12 cellular contexts compared by ENCODE assay signal in the genomic region with DNA sequence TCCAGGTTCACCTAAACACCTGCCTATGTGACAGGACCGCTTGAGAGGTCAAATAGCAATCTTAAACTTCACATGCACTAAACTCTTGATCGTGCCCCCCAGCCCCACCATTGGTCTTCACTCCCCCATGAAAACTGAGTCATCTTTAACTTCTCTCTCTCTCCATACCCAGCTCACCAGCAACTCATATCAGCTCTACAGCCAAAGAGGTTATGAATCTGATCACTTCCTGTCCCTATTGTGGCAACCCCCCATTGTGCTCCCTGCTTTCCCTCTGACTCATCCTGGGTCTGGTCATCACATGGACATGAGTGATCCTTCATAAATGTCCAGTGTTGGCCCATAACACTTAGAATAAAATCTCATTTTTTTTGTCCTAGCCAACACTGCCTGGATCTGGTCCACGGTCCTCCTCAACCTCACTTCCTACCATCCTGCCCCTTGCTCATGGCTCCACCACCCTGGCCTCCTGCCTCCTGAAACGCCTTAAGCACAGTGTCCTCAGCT.
DNase-seq lines count a peak whose midpoint lies in the region; ATAC-seq and TF ChIP-seq lines count a peak whose summit lies in the region.
"Had no signal": no experiment of that assay in that cellular context is flagged by ENCODE, and none has a peak within 500 bp of the region (broad histone marks: within the 10 kb centered on the region; RNA-seq: fewer than 3 reads in every experiment).

No MANE protein-coding gene starts in this region.

- DNase-seq in 8988T (peak; percentile 60), IMR-90 (peak; percentile 97), choroid plexus epithelial cell (ENCODE audit: low read depth) (peak; percentile 96), SIG-M5 (lab: John Stamatoyannopoulos, UW) (no peak), NCI-H2171 (lab: John Stamatoyannopoulos, UW) (no peak), natural killer cell (no peak)
- no peak for DNase-seq in stimulated activated CD4-positive, alpha-beta T cell treated with anti-CD3 and anti-CD28 coated beads, Interleukin-2, amount 100 ng/mL, for 48 hours
- DNase-seq: activated naive CD4-positive, alpha-beta T cell treated with anti-CD3 and anti-CD28 coated beads for 36 hours; NCI-H2171 treated with DMSO at 0.1 percent for 48 hours; stimulated activated CD4-positive, alpha-beta T cell treated with anti-CD3 and anti-CD28 coated beads, Interleukin-2, amount 100 ng/mL, for 24 hours; T-helper 9 cell had no signal

- intact Hi-C loops in IMR-90 (cut with micrococcal nuclease) (no loop called here), natural killer cell (cut with micrococcal nuclease) (no loop called here)

- H2AK9ac ChIP-seq in IMR-90 (replicated peaks; ENCODE audit: low read depth, low read length, poor library complexity), result peak overlapping the region; percentile 92

- H3K4me2 ChIP-seq in IMR-90 (ENCODE audit: low read depth, low read length), result 0 out of 2 replicates have a peak overlapping the region, but pooled peaks have one; percentile 35

- H4K5ac ChIP-seq in IMR-90 (ENCODE audit: low read depth, low read length), result peak overlapping the region; percentile 59

- peaks cover 36% of the 10 kb centered on the region for H3K9me1 ChIP-seq in IMR-90 (ENCODE audit: insufficient read depth, low read length)

- H3K27ac ChIP-seq in IMR-90 (ENCODE audit: insufficient read depth, low read length), result peak overlapping the region; percentile 57
- peak overlapping the region; percentile 60 for H3K27ac ChIP-seq in muscle layer of duodenum (ENCODE audit: low read length)

- dilution Hi-C loops in IMR-90 (cut with HindIII; ENCODE audit: low sequenced_read_pairs, unreplicated experiment), result no loop called here

- peak overlapping the region; percentile 72 for H2AFZ ChIP-seq in IMR-90 (replicated peaks; ENCODE audit: low read length, poor library complexity)

- H3K4me3 ChIP-seq in IMR-90 (ENCODE audit: insufficient read depth, low read depth, low read length) (no peak overlapping the region), choroid plexus epithelial cell (ENCODE audit: low read depth, low read length) (no peak overlapping the region), muscle layer of duodenum (ENCODE audit: low read depth in 1 of 2, low read length in 2 of 2) (no peak overlapping the region)

- no peak for TF ChIP-seq POLR2A in IMR-90 (IDR thresholded peaks at IDR 0.05; ENCODE audit: low read depth, low read length)

- H3K4me3 Mint-ChIP-seq in natural killer cell, result no peak overlapping the region
- H3K4me3 Mint-ChIP-seq: activated naive CD4-positive, alpha-beta T cell treated with anti-CD3 and anti-CD28 coated beads for 36 hours had no signal

- no peaks in the 10 kb centered on the region for H3K9me3 Mint-ChIP-seq in natural killer cell
- H3K9me3 Mint-ChIP-seq: activated naive CD4-positive, alpha-beta T cell treated with anti-CD3 and anti-CD28 coated beads for 36 hours had no signal

- H4K8ac ChIP-seq in IMR-90 (ENCODE audit: low read depth in 2 of 2, low read length in 2 of 2), result peak overlapping the region; percentile 67 to 96

- H3K79me1 ChIP-seq in IMR-90 (ENCODE audit: low read depth in 1 of 2, low read length in 2 of 2), result peaks cover 2 to 75% of the 10 kb centered on the region in 2 experiments; a peak in 2 of 4 replicates

- H3K27me3 Mint-ChIP-seq in natural killer cell (ENCODE audit: low read depth in 2 of 2), result peaks cover 0 to 3% of the 10 kb centered on the region in 2 donors

- H3K36me3 Mint-ChIP-seq in natural killer cell, result no peaks in the 10 kb centered on the region

- no TSS peak for BruUV-seq in IMR-90 (replicated peaks; lab: Mats Ljungman, UMichigan)

- in situ Hi-C loops in IMR-90 (cut with MboI; ENCODE audit: low sequenced_read_pairs), result no loop called here

- H4K91ac ChIP-seq in IMR-90 (ENCODE audit: insufficient read depth, low read depth, low read length), result peak overlapping the region; percentile 97

- peak overlapping the region; percentile 90; the same call in 2 of the 3 replicates for H2BK15ac ChIP-seq in IMR-90 (ENCODE audit: low read depth, low read length)

- H3K9me3 ChIP-seq in IMR-90 (ENCODE audit: control insufficient read depth, insufficient read depth, low read length), result no peaks in the 10 kb centered on the region
- no peaks in the 10 kb centered on the region for H3K9me3 ChIP-seq in muscle layer of duodenum (ENCODE audit: control insufficient read depth in 1 of 2, low read length in 2 of 2)

- peak overlapping the region; percentile 85 for H2BK5ac ChIP-seq in IMR-90 (ENCODE audit: low read depth, low read length, poor library complexity, severe bottlenecking)

- H3K27me3 ChIP-seq in IMR-90 (ENCODE audit: control insufficient read depth, insufficient read depth, low read length) (no peaks in the 10 kb centered on the region), muscle layer of duodenum (ENCODE audit: low read depth, low read length) (no peaks in the 10 kb centered on the region)

- H3K27ac Mint-ChIP-seq in natural killer cell, result no peak overlapping the region
- H3K27ac Mint-ChIP-seq: activated naive CD4-positive, alpha-beta T cell treated with anti-CD3 and anti-CD28 coated beads for 36 hours had no signal

- no peaks in the 10 kb centered on the region for H4K20me1 ChIP-seq in IMR-90 (ENCODE audit: insufficient read depth, low read length)

- peak overlapping the region; percentile 97 for H3K14ac ChIP-seq in IMR-90 (replicated peaks; ENCODE audit: low read depth, low read length)

- H3K9ac ChIP-seq in IMR-90 (ENCODE audit: low read depth, low read length), result no peak overlapping the region; the same call in 1 of the 2 replicates

- 43% methylated on average over 4 of the region's 4 CpGs; no CpG with 5 or more reads in 1 of the 2 experiments for WGBS in IMR-90 (ENCODE audit: extremely low coverage in 2 of 2, insufficient read length in 1 of 2), 2 experiments

- peaks cover 29% of the 10 kb centered on the region for H3K4me1 ChIP-seq in IMR-90 (ENCODE audit: control insufficient read depth, insufficient read depth, low read length)
- peaks cover 0 to 64% of the 10 kb centered on the region in 2 donors for H3K4me1 ChIP-seq in muscle layer of duodenum (ENCODE audit: control insufficient read depth in 1 of 2, insufficient read depth in 2 of 2, low read length in 2 of 2)

- ATAC-seq in IMR-90 (ENCODE audit: low read depth) (peak; percentile 71), natural killer cell (no peak)

- peak overlapping the region; percentile 99 for H3K4ac ChIP-seq in IMR-90 (ENCODE audit: low read depth, low read length)

- H3K4me1 Mint-ChIP-seq in natural killer cell, result no peaks in the 10 kb centered on the region

- TF ChIP-seq RAD21 in IMR-90 (IDR thresholded peaks at IDR 0.05; ENCODE audit: low read length), result no peak; the same call in 1 of the 2 replicates

- CTCF ChIA-PET in IMR-90 (lab: Yijun Ruan, JAX), result no interaction called here

- peak overlapping the region; percentile 96 for H2BK120ac ChIP-seq in IMR-90 (ENCODE audit: low read depth, low read length)

- no peak overlapping the region; the same call in 1 of the 2 replicates for H3K56ac ChIP-seq in IMR-90 (ENCODE audit: extremely low read depth, insufficient read depth, low read length)

- POLR2A ChIA-PET in IMR-90 (lab: Charles Lee; ENCODE audit: unreplicated experiment), result no interaction called here

- peak overlapping the region; percentile 86 for H2BK20ac ChIP-seq in IMR-90 (ENCODE audit: low read depth, low read length)

- TF ChIP-seq CTCF in IMR-90 (conservative IDR thresholded peaks at IDR 0.05; ENCODE audit: low read depth, low read length) (no peak), choroid plexus epithelial cell (conservative IDR thresholded peaks at IDR 0.05; ENCODE audit: low read depth, low read length) (no peak), natural killer cell (IDR thresholded peaks at IDR 0.05) (no peak)

- peak overlapping the region; percentile 100 for H2AK5ac ChIP-seq in IMR-90 (ENCODE audit: low read depth, low read length)

- peak overlapping the region; percentile 91 for H3K23ac ChIP-seq in IMR-90 (ENCODE audit: low read depth, low read length)

- peaks cover 80% of the 10 kb centered on the region for H3K36me3 ChIP-seq in IMR-90 (ENCODE audit: control insufficient read depth, insufficient read depth, low read length)
- peaks cover 11 to 13% of the 10 kb centered on the region in 2 donors for H3K36me3 ChIP-seq in muscle layer of duodenum (ENCODE audit: control insufficient read depth in 1 of 2, insufficient read depth in 2 of 2, low read length in 2 of 2)

- peak overlapping the region; percentile 63 for H3K18ac ChIP-seq in IMR-90 (ENCODE audit: low read depth, low read length)

TF ChIP-seq in IMR-90, 13 proteins besides CTCF, POLR2A, EP300 and RAD21 (continues in another document):
- TF ChIP-seq BHLHE40 (IDR thresholded peaks at IDR 0.05; ENCODE audit: low read depth, low read length) (peak; percentile 41; the same call in 1 of the 2 replicates), NFE2L2 (IDR thresholded peaks at IDR 0.05; ENCODE audit: low read depth, low read length) (peak; percentile 9; the same call in 1 of the 2 replicates), MAFK (IDR thresholded peaks at IDR 0.05; ENCODE audit: low read depth, low read length) (no peak), MXI1 (IDR thresholded peaks at IDR 0.05; ENCODE audit: borderline replicate concordance, low read depth, low read length) (no peak), FOS (IDR thresholded peaks at IDR 0.05; ENCODE audit: low read depth, low read length) (peak; percentile 91), RCOR1 (IDR thresholded peaks at IDR 0.05; ENCODE audit: insufficient replicate concordance, low read length) (peak; percentile 66), CHD1 (IDR thresholded peaks at IDR 0.05; ENCODE audit: low read depth, low read length) (0 out of 2 replicates have a peak, but pooled peaks have one; percentile 55)
- TF ChIP-seq, protein P1, sequence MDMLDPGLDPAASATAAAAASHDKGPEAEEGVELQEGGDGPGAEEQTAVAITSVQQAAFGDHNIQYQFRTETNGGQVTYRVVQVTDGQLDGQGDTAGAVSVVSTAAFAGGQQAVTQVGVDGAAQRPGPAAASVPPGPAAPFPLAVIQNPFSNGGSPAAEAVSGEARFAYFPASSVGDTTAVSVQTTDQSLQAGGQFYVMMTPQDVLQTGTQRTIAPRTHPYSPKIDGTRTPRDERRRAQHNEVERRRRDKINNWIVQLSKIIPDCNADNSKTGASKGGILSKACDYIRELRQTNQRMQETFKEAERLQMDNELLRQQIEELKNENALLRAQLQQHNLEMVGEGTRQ (IDR thresholded peaks at IDR 0.05; ENCODE audit: low read depth, low read length), result peak; percentile 68; the same call in 1 of the 2 replicates
- TF ChIP-seq, protein P2, sequence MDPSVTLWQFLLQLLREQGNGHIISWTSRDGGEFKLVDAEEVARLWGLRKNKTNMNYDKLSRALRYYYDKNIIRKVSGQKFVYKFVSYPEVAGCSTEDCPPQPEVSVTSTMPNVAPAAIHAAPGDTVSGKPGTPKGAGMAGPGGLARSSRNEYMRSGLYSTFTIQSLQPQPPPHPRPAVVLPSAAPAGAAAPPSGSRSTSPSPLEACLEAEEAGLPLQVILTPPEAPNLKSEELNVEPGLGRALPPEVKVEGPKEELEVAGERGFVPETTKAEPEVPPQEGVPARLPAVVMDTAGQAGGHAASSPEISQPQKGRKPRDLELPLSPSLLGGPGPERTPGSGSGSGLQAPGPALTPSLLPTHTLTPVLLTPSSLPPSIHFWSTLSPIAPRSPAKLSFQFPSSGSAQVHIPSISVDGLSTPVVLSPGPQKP (IDR thresholded peaks at IDR 0.05; ENCODE audit: borderline replicate concordance, low read depth, low read length), result no peak

Comparison
In these comparisons a context has a peak if more than half of its experiments do, and no peak if none do; other contexts are left out.
1. DNase-seq: peak in 8988T (single experiment), IMR-90 (single experiment) and choroid plexus epithelial cell (single experiment); none in SIG-M5 (single experiment), stimulated activated CD4-positive, alpha-beta T cell treated with anti-CD3 and anti-CD28 coated beads, Interleukin-2, amount 100 ng/mL, for 48 hours (0 of 2), NCI-H2171 (single experiment) and natural killer cell (single experiment).